Comparison of ENCODE assay signal across 1 cellular context in the genomic region with DNA sequence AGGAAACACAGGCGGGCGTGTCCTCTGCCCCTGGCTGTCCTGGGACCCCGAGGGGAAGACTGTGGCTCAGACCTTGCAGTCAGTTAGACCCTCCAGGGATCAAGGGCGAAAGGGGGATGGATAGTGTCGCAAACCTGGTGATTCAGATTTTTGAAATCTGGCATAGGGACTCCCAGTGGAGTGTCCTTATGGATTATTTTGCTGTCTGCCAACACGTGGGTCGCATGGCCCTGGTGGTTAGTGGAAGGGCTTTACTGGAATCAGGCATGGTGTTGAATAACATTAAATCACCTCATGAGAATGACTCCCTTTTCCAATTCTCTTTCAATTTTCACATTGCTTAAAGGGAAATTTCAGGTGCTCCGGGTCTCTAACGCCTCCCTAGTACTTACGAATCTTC.
TF ChIP-seq lines count a peak whose summit lies in the region.

No MANE protein-coding gene starts in this region.

TF ChIP-seq in H1, 55 proteins besides CTCF, POLR2A, EP300 and RAD21:
- TF ChIP-seq SAP30 (IDR thresholded peaks at IDR 0.05; ENCODE audit: insufficient read depth, insufficient replicate concordance, low read length) = no peak
- no peak for TF ChIP-seq JUND (IDR thresholded peaks at IDR 0.05; ENCODE audit: low read length)
- no peak for TF ChIP-seq EGR1 (IDR thresholded peaks at IDR 0.05; ENCODE audit: borderline replicate concordance, low read depth, low read length)
- TF ChIP-seq NRF1 (IDR thresholded peaks at IDR 0.05; ENCODE audit: low read depth, low read length) = no peak
- TF ChIP-seq TCF12 (IDR thresholded peaks at IDR 0.05; ENCODE audit: low read depth, low read length) = no peak
- TF ChIP-seq, protein P1, sequence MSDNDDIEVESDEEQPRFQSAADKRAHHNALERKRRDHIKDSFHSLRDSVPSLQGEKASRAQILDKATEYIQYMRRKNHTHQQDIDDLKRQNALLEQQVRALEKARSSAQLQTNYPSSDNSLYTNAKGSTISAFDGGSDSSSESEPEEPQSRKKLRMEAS (IDR thresholded peaks at IDR 0.05) = no peak
- no peak for TF ChIP-seq BRCA1 (IDR thresholded peaks at IDR 0.05; ENCODE audit: low read depth, low read length)
- TF ChIP-seq GTF2F1 (IDR thresholded peaks at IDR 0.05; ENCODE audit: borderline replicate concordance, low read depth, low read length) = no peak
- no peak for TF ChIP-seq SP2 (IDR thresholded peaks at IDR 0.05; ENCODE audit: low read length)
- no peak for TF ChIP-seq ASH2L (IDR thresholded peaks at IDR 0.05; ENCODE audit: low read length)
- TF ChIP-seq SP4 (IDR thresholded peaks at IDR 0.05; ENCODE audit: low read length) = no peak
- TF ChIP-seq TAF7 (optimal IDR thresholded peaks at IDR 0.05; ENCODE audit: borderline replicate concordance, low read depth, low read length) = no peak
- no peak for TF ChIP-seq FOSL1 (IDR thresholded peaks at IDR 0.05; ENCODE audit: insufficient read depth, low read depth, low read length)
- TF ChIP-seq RBBP5 (IDR thresholded peaks at IDR 0.05; ENCODE audit: borderline replicate concordance, low read depth, low read length) = no peak
- no peak for TF ChIP-seq BACH1 (IDR thresholded peaks at IDR 0.05; ENCODE audit: low read length)
